Comparison of ENCODE assay signal across 31 cellular contexts in the genomic region with DNA sequence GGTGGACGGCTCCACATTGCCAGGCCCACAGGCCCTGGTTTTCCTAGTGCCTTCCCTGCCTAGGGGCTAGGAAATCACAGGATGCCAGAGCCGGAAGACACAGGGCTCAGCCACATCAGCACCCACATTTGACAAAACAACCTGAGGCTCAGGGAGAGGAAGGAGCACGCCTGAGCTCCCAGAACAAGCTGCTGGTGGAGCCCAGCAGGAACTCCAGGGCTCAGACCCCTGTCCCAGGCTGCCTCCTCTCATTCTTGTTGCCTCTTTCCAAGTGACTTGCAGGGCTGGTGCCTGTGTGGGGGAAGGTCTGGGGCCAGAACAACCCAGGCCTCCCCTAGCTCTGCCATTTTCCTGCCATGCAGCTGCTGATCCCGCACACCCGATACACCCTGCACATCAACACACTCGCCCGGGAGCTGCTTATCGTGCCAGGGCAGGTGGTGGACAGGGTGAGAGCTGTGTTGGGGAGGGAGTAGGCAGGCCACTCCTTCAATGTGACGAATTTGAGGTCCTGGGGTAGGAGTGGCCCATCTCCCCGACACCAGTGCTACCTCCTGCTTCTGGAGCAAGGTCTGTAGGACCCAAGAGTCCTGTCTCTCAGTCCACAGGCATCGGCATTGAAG. TPM values are rescaled to one million over a fixed set of nuclear protein-coding genes. Genes with fewer than 3 reads are reported as not detected.
"Had no signal": no experiment of that assay in that cellular context is flagged by ENCODE, and none has a peak within 500 bp of the region (broad histone marks: within the 10 kb centered on the region; RNA-seq: fewer than 3 reads in every experiment).

No MANE protein-coding gene starts in this region.

- H2AFZ ChIP-seq: hepatocyte had no signal

- H3K4me3 ChIP-seq: esophagus muscularis mucosa, gastroesophageal sphincter, heart left ventricle, hepatocyte, left lung, pancreas, right lobe of liver, smooth muscle cell, suprapubic skin, transverse colon, vagina had no signal

- H3K27me3 ChIP-seq: foreskin keratinocyte, hepatocyte, pancreas, right lobe of liver, vagina had no signal

- H3K4me2 ChIP-seq: hepatocyte, smooth muscle cell had no signal

- H3K79me2 ChIP-seq: hepatocyte had no signal

- ATAC-seq: foreskin keratinocyte; gastroesophageal sphincter; heart left ventricle; left cardiac atrium; left lung; naive thymus-derived CD8-positive, alpha-beta T cell; pancreas; right lobe of liver; stimulated activated naive CD8-positive, alpha-beta T cell treated with anti-CD3 and anti-CD28 coated beads, Interleukin-15, amount 100 ng/mL, for 72 hours had no signal

- H3K9me3 ChIP-seq: esophagus muscularis mucosa, gastroesophageal sphincter, heart left ventricle, left lung, pancreas, right lobe of liver, suprapubic skin, transverse colon, vagina had no signal

- H3K27ac ChIP-seq: epithelial cell of prostate, esophagus muscularis mucosa, foreskin keratinocyte, gastroesophageal sphincter, heart left ventricle, hepatocyte, left lung, pancreas, right lobe of liver, suprapubic skin, transverse colon, vagina had no signal

- H3K4me1 ChIP-seq: foreskin keratinocyte, pancreas, right lobe of liver, transverse colon, vagina had no signal

- H3K36me3 ChIP-seq: esophagus muscularis mucosa, gastroesophageal sphincter, heart left ventricle, left lung, pancreas, right lobe of liver, suprapubic skin, transverse colon, vagina had no signal

- DNase-seq: cortex of kidney; foreskin keratinocyte; heart left ventricle; left cardiac atrium; left lung; mesendoderm; naive thymus-derived CD8-positive, alpha-beta T cell; nephron progenitor cell; occipital lobe; pancreas; right lobe of liver; stimulated activated CD4-positive, alpha-beta T cell treated with anti-CD3 and anti-CD28 coated beads, Interleukin-12 subunit alpha, Interleukin-12 subunit beta, amount 100 ng/mL, for 4 hours; stimulated activated CD4-positive, alpha-beta T cell treated with anti-CD3 and anti-CD28 coated beads, Interleukin-1b, Interleukin-23, amount 100 ng/mL, for 48 hours; stimulated activated CD4-positive, alpha-beta T cell treated with anti-CD3 and anti-CD28 coated beads, Interleukin-4, amount 100 ng/mL, for 1 hour; stimulated activated CD8-positive, alpha-beta memory T cell treated with anti-CD3 and anti-CD28 coated beads, Interleukin-4, amount 100 ng/mL, for 48 hours; stimulated activated naive CD4-positive, alpha-beta T cell; stimulated activated naive CD8-positive, alpha-beta T cell treated with anti-CD3 and anti-CD28 coated beads, Interleukin-15, amount 100 ng/mL, for 72 hours; transverse colon had no signal

RNA-seq across cellular contexts. Expression of a gene that starts 7.6 kb away (rescaled TPM):
- total RNA-seq: dermis microvascular lymphatic vessel endothelial cell; fibroblast of lung; lung microvascular endothelial cell; myocyte; naive thymus-derived CD8-positive, alpha-beta T cell; progenitor cell of endocrine pancreas had no signal
- polyA plus RNA-seq: fibroblast of lung; naive thymus-derived CD8-positive, alpha-beta T cell had no signal

RNA-seq across cellular contexts. Expression of a gene that starts 41.1 kb away (rescaled TPM):
- total RNA-seq: dermis microvascular lymphatic vessel endothelial cell, esophagus muscularis mucosa, fibroblast of lung, heart left ventricle, left cardiac atrium, lung microvascular endothelial cell, right lobe of liver, transverse colon had no signal
- polyA plus RNA-seq: fibroblast of lung, heart left ventricle had no signal

RNA-seq across cellular contexts. Expression of a gene that starts 44.0 kb away (rescaled TPM):
- total RNA-seq: dermis microvascular lymphatic vessel endothelial cell; fibroblast of lung; gastroesophageal sphincter; heart left ventricle; hepatocyte; kidney epithelial cell; lung microvascular endothelial cell; myocyte; naive thymus-derived CD8-positive, alpha-beta T cell; progenitor cell of endocrine pancreas; smooth muscle cell; suprapubic skin; vagina had no signal
- polyA plus RNA-seq: fibroblast of lung had no signal
